9 cellular contexts compared by ENCODE assay signal in the genomic region with DNA sequence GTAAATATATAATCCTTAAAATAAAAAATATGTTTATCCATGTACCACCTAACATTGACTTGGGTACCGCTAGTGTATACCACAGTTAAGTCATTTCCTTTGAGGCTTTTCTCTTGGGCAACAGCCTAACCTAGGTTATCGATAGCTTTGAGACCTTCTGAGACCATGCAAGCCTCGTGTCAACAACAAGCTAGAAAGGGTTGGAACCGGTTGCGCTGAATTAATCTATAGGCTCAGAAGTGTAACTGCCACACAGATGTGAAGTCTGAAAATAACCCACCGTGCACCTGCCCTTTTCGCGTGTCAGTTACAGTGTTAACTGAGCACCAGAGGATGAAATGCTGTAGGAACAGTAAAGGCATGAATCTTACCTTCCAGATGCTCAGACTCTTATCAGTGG.
DNase-seq lines count a peak whose midpoint lies in the region; ATAC-seq lines count a peak whose summit lies in the region.
"Had no signal": no experiment of that assay in that cellular context is flagged by ENCODE, and none has a peak within 500 bp of the region (broad histone marks: within the 10 kb centered on the region; RNA-seq: fewer than 3 reads in every experiment).

No MANE protein-coding gene starts in this region.

- no peaks in the 10 kb centered on the region for H3K9me3 Mint-ChIP-seq in central memory CD8-positive, alpha-beta T cell

- H3K27ac Mint-ChIP-seq in central memory CD8-positive, alpha-beta T cell (ENCODE audit: low read depth), result peak overlapping the region; percentile 79

- intact Hi-C loops in head of caudate nucleus (cut with DNase I), result no loop called here

- DNase-seq in central memory CD8-positive, alpha-beta T cell (ENCODE audit: low spot score in 2 of 2), result peak in 1 of 2 donors; percentile 24
- DNase-seq in stimulated activated CD4-positive, alpha-beta T cell treated with anti-CD3 and anti-CD28 coated beads, Interleukin-2, amount 100 ng/mL, for 48 hours, result no peak
- DNase-seq in NCI-H748 treated with DMSO at 0.1 percent for 48 hours (lab: John Stamatoyannopoulos, UW) (no peak), head of caudate nucleus (no peak), retina (no peak)

- no peaks in the 10 kb centered on the region for H3K36me3 Mint-ChIP-seq in central memory CD8-positive, alpha-beta T cell (ENCODE audit: insufficient read depth)

- ATAC-seq in GM18517 (IDR thresholded peaks at IDR 0.05; ENCODE audit: unreplicated experiment), result peak; percentile 76
- ATAC-seq in GM21619 (IDR thresholded peaks at IDR 0.05; ENCODE audit: unreplicated experiment), result peak; percentile 66
- peak; percentile 64 for ATAC-seq in HG03565 (IDR thresholded peaks at IDR 0.05; ENCODE audit: unreplicated experiment)
- ATAC-seq in central memory CD8-positive, alpha-beta T cell (replicated peaks; ENCODE audit: extremely low read depth, poor library complexity, severe bottlenecking), result peak; percentile 94
- ATAC-seq: Panc1 had no signal

- no peaks in the 10 kb centered on the region for H3K27me3 Mint-ChIP-seq in central memory CD8-positive, alpha-beta T cell

- H3K4me1 Mint-ChIP-seq in central memory CD8-positive, alpha-beta T cell, result peaks cover 54% of the 10 kb centered on the region

- H3K4me3 Mint-ChIP-seq in central memory CD8-positive, alpha-beta T cell, result peak overlapping the region; percentile 53
